1 cellular context compared by ENCODE assay signal in the genomic region with DNA sequence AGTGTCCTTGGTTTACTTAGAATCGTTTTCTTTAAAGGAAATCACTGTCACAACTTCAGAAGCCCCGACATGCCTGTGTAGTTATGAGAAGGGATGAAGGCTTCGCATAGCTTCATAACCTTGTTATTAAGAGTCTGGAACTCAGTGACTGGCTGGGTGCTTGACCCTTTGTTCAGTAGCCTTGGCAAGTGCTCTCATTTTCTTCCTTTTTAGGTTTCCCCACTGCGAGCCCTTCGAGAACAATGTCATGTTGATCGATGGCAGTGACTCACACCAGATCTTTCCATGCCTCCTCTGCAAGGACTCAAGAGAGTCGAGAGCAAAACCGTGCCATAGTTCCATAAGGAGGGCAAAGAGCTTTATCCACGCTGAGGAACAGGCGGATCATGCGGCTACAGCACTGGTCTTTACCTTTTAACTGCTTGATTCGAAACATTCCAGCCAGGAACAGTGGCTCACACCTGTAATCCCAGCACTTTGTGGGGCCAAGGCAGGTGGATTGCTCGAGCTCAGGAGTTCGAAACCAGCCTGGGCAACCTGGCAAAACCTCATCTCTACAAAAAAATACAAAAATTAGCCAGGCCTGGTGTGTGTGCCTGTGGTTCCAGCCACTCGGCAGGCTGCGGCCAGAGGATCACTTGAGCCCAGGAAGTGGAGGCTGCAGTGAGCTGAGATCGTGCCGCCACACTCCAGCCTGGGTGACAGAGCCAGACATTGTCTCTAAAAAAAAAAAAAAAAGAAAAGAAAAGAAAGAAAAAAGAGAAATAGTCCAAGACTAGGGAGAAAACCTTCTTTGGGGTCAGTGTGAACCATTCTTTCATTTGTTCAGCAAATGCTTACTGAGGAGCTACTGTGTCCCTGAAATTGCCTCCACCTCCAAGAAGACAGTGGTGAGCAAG.
TF ChIP-seq lines count a peak whose summit lies in the region.

No MANE protein-coding gene starts in this region.

TF ChIP-seq in K562, 482 proteins besides CTCF, POLR2A, EP300 and RAD21 (continued from another document):
- no peak for TF ChIP-seq MYBL2 (IDR thresholded peaks at IDR 0.05; ENCODE audit: low read depth)
- no peak for TF ChIP-seq MYBL2 (CRISPR knock-in tag; IDR thresholded peaks at IDR 0.05; ENCODE audit: borderline replicate concordance)
- no peak for TF ChIP-seq BRCA1 (IDR thresholded peaks at IDR 0.05)
- no peak for TF ChIP-seq BRCA1 (CRISPR knock-in tag; IDR thresholded peaks at IDR 0.05)
- TF ChIP-seq PCBP1 (IDR thresholded peaks at IDR 0.05; ENCODE audit: low read depth, low read length, poor library complexity, severe bottlenecking), result no peak
- TF ChIP-seq XRCC5 (IDR thresholded peaks at IDR 0.05; ENCODE audit: low read depth, low read length), result no peak
- no peak for TF ChIP-seq PHF21A (IDR thresholded peaks at IDR 0.05; ENCODE audit: borderline replicate concordance, low read depth)
- no peak for TF ChIP-seq FOXA3 (CRISPR knock-in tag; conservative IDR thresholded peaks at IDR 0.05 in 1 of 2, IDR thresholded peaks at IDR 0.05 in 1 of 2)
- TF ChIP-seq DPF2 (IDR thresholded peaks at IDR 0.05), result peak; percentile 37
- TF ChIP-seq CTBP1 (IDR thresholded peaks at IDR 0.05; ENCODE audit: borderline replicate concordance), result no peak
